ENCODE assay signal across 8 cellular contexts in genomic region chr1:109980324-109981127, GRCh38. TPM values are rescaled to one million over a fixed set of nuclear protein-coding genes. Genes with fewer than 3 reads are reported as not detected.
DNase-seq lines count a peak whose midpoint lies in the region; ATAC-seq and TF ChIP-seq lines count a peak whose summit lies in the region.

No MANE protein-coding gene starts in this region.

- H3K9me3 ChIP-seq in BE2C, result no peaks in the 10 kb centered on the region

- H3K4me3 ChIP-seq in BE2C (ENCODE audit: low read depth, low read length), result no peak overlapping the region
- H3K4me3 ChIP-seq in GM23338, result no peak overlapping the region

- intact Hi-C loops in activated CD8-positive, alpha-beta T cell treated with anti-CD3 and anti-CD28 coated beads for 36 hours (cut with micrococcal nuclease), result loop anchor here (5.0 kb wide), 1 partner anchor 338 kb away; no protein-coding TSS in a partner anchor

- H2AFZ ChIP-seq in GM23338, result no peak overlapping the region

- no peaks in the 10 kb centered on the region for H3F3A ChIP-seq in GM23338 (replicated peaks; ENCODE audit: low read depth)

- no peak overlapping the region for H3K4me2 ChIP-seq in GM23338

- peaks cover 4% of the 10 kb centered on the region for H3K79me2 ChIP-seq in GM23338 (replicated peaks; ENCODE audit: insufficient read depth)

- peaks cover 9% of the 10 kb centered on the region for H3K27me3 Mint-ChIP-seq in GM23338 (ENCODE audit: insufficient read depth, low read depth, poor library complexity)
- H3K27me3 Mint-ChIP-seq in activated CD8-positive, alpha-beta T cell treated with anti-CD3 and anti-CD28 coated beads for 36 hours, result no peaks in the 10 kb centered on the region

- H3K9me3 Mint-ChIP-seq in GM23338, result no peaks in the 10 kb centered on the region
- no peaks in the 10 kb centered on the region for H3K9me3 Mint-ChIP-seq in activated CD8-positive, alpha-beta T cell treated with anti-CD3 and anti-CD28 coated beads for 36 hours

- DNase-seq in BE2C (no peak), GM23338 (ENCODE audit: low spot score) (peak; percentile 69), left kidney (ENCODE audit: low read depth, low spot score) (peak; percentile 48), NOMO-1 (lab: John Stamatoyannopoulos, UW; ENCODE audit: unreplicated experiment in 2 of 2) (no peak), dedifferentiated amniotic fluid mesenchymal stem cell (ENCODE audit: extremely low spot score) (no peak)
- DNase-seq in activated CD8-positive, alpha-beta T cell treated with anti-CD3 and anti-CD28 coated beads for 36 hours, result peak; percentile 40

- H3K4me1 ChIP-seq in BE2C (peaks cover 7% of the 10 kb centered on the region), GM23338 (ENCODE audit: insufficient read depth) (peaks cover 8% of the 10 kb centered on the region; the same call in 1 of the 2 replicates)

- no peaks in the 10 kb centered on the region; the same call in 1 of the 2 replicates for H3K36me3 ChIP-seq in BE2C
- H3K36me3 ChIP-seq in GM23338 (ENCODE audit: insufficient read depth), result no peaks in the 10 kb centered on the region

- no peak overlapping the region for H3K27ac Mint-ChIP-seq in GM23338
- no peak overlapping the region for H3K27ac Mint-ChIP-seq in activated CD8-positive, alpha-beta T cell treated with anti-CD3 and anti-CD28 coated beads for 36 hours

- peaks cover 14% of the 10 kb centered on the region for H3K9me2 ChIP-seq in GM23338 (ENCODE audit: insufficient read depth)

- POLR2A ChIA-PET in activated CD8-positive, alpha-beta T cell treated with anti-CD3 and anti-CD28 coated beads for 36 hours (lab: Charles Lee), result interaction anchor here (1.3 to 5.6 kb wide), 2 partner anchors 203 to 204 kb away, joined by 4 to 45 read pairs; no protein-coding TSS in a partner anchor

- H3K27ac ChIP-seq in GM23338 (ENCODE audit: low read depth), result no peak overlapping the region

- CTCF ChIA-PET in activated CD8-positive, alpha-beta T cell treated with anti-CD3 and anti-CD28 coated beads for 36 hours (lab: Charles Lee), result interaction anchor here (0.7 to 18.3 kb wide), 9 partner anchors 10 to 448 kb away, joined by 3 to 745 read pairs (median 3); no protein-coding TSS in a partner anchor

- H4K20me1 ChIP-seq in GM23338 (replicated peaks; ENCODE audit: insufficient read depth), result peaks cover 4% of the 10 kb centered on the region; the same call in 1 of the 2 replicates

- ATAC-seq in GM23338, result peak; percentile 14
- no peak for ATAC-seq in activated CD8-positive, alpha-beta T cell treated with anti-CD3 and anti-CD28 coated beads for 36 hours
- no peak for ATAC-seq in GM19467 (IDR thresholded peaks at IDR 0.05; ENCODE audit: unreplicated experiment)
- ATAC-seq in HG03280 (IDR thresholded peaks at IDR 0.05; ENCODE audit: unreplicated experiment), result no peak

- no peak overlapping the region for H3K4me3 Mint-ChIP-seq in GM23338
- H3K4me3 Mint-ChIP-seq in activated CD8-positive, alpha-beta T cell treated with anti-CD3 and anti-CD28 coated beads for 36 hours, result no peak overlapping the region

- peak; percentile 39 for TF ChIP-seq CTCF in BE2C (IDR thresholded peaks at IDR 0.05; ENCODE audit: low read depth, low read length)
- TF ChIP-seq CTCF in GM23338 (conservative IDR thresholded peaks at IDR 0.05; ENCODE audit: low read depth in 2 of 2), result peak; percentile 64 to 82
- TF ChIP-seq CTCF in activated CD8-positive, alpha-beta T cell treated with anti-CD3 and anti-CD28 coated beads for 36 hours (IDR thresholded peaks at IDR 0.05), result peak; percentile 37

- no peaks in the 10 kb centered on the region for H3K36me3 Mint-ChIP-seq in GM23338 (ENCODE audit: low read depth)
- peaks cover 3% of the 10 kb centered on the region for H3K36me3 Mint-ChIP-seq in activated CD8-positive, alpha-beta T cell treated with anti-CD3 and anti-CD28 coated beads for 36 hours (ENCODE audit: low read depth)

- H3K4me1 Mint-ChIP-seq in GM23338, result peaks cover 15% of the 10 kb centered on the region
- peaks cover under 1% of the 10 kb centered on the region for H3K4me1 Mint-ChIP-seq in activated CD8-positive, alpha-beta T cell treated with anti-CD3 and anti-CD28 coated beads for 36 hours (ENCODE audit: low read depth)

- H3K27me3 ChIP-seq in BE2C, result no peaks in the 10 kb centered on the region
- H3K27me3 ChIP-seq in GM23338 (ENCODE audit: insufficient read depth), result peaks cover 3% of the 10 kb centered on the region; the same call in 1 of the 2 replicates

TF ChIP-seq in GM23338, 12 proteins besides CTCF, POLR2A, EP300 and RAD21:
- no peak for TF ChIP-seq ZNF114 (CRISPR knock-in tag; IDR thresholded peaks at IDR 0.05)

RNA-seq across cellular contexts. Expression of gene AHCYL1, which starts 4.0 kb away (rescaled TPM):
- polyA plus RNA-seq in BE2C (2012; ENCODE audit: insufficient read depth, insufficient read length, low read depth), result 69.6 TPM
- 60.4 and 63.3 TPM in 2 replicates for total RNA-seq in GM23338 (2014; rRNA removed; shearing (Covaris generic))
- polyA plus RNA-seq in GM23338 (2016; fragmentation: Nextera tagmentation; extraction: Ambion mirVana), result 65.3 and 70.0 TPM in 2 replicates
- 10 to 100 TPM; 77.8 to 79.1 TPM for total RNA-seq in activated CD8-positive, alpha-beta T cell treated with anti-CD3 and anti-CD28 coated beads for 36 hours

RNA-seq across cellular contexts. Expression of gene STRIP1, which starts 53.9 kb away (rescaled TPM):
- 49.2 TPM for polyA plus RNA-seq in BE2C (2012; ENCODE audit: insufficient read depth, insufficient read length, low read depth)
- total RNA-seq in GM23338 (2014; rRNA removed; shearing (Covaris generic)), result 50.6 and 63.1 TPM in 2 replicates
- 13.5 and 17.2 TPM in 2 replicates for polyA plus RNA-seq in GM23338 (2016; fragmentation: Nextera tagmentation; extraction: Ambion mirVana)
- total RNA-seq in activated CD8-positive, alpha-beta T cell treated with anti-CD3 and anti-CD28 coated beads for 36 hours, result 10 to 100 TPM; 24.6 to 24.8 TPM

Comparison
In these comparisons a context has a peak if more than half of its experiments do, and no peak if none do; other contexts are left out.
1. DNase-seq: peak in GM23338 (single experiment), activated CD8-positive, alpha-beta T cell treated with anti-CD3 and anti-CD28 coated beads for 36 hours (single experiment) and left kidney (single experiment); none in BE2C (single experiment), NOMO-1 (0 of 2) and dedifferentiated amniotic fluid mesenchymal stem cell (single experiment).
2. Peak in every context shown above with its lines, with median percentiles within 50 percentile points of each other: CTCF ChIP-seq.